8 cellular contexts compared by ENCODE assay signal in genomic region chr11:576791-577610, GRCh38. TPM values are rescaled to one million over a fixed set of nuclear protein-coding genes. Genes with fewer than 3 reads are reported as not detected.
A peak's percentile ranks its signal among the peaks of the same experiment; 100 is the strongest.
DNase-seq lines count a peak whose midpoint lies in the region; ATAC-seq and TF ChIP-seq lines count a peak whose summit lies in the region.

No MANE protein-coding gene starts in this region.

- H3K27ac ChIP-seq in SJSA1 (no peak overlapping the region), psoas muscle (peak overlapping the region; percentile 97)

- H3K4me1 ChIP-seq in SJSA1 (replicated peaks) (peaks cover 13% of the 10 kb centered on the region), psoas muscle (peaks cover 47% of the 10 kb centered on the region)

- H3K4me3 ChIP-seq in GM12865 (ENCODE audit: low read depth, low read length) (peak overlapping the region; percentile 92), SJSA1 (peak overlapping the region; percentile 78), fibroblast of pulmonary artery (replicated peaks; ENCODE audit: low read depth, low read length) (peak overlapping the region; percentile 91), psoas muscle (peak overlapping the region; percentile 98)

- 4 to 7% (median 5%) methylated on average over 23 to 46 of the region's 50 CpGs for WGBS in psoas muscle, 3 donors

- intact Hi-C loops in psoas muscle (cut with DNase I): loop anchor here (2.0 to 10.0 kb wide), 3 partner anchors 34 to 118 kb away; partner anchors contain the start of genes DEAF1 (in 1 of the 2), SCT (in 1 of the 2) and TMEM80 (in 1 of the 2)

- DNase-seq in GM12865 (ENCODE audit: low read depth) (no peak), SJSA1 (ENCODE audit: low read depth in 1 of 2, low spot score in 2 of 2) (no peak), fibroblast of pulmonary artery (ENCODE audit: low read depth) (peak; percentile 11), psoas muscle (no peak), nucleus accumbens (lab: John Stamatoyannopoulos, UW) (no peak)
- no peak for DNase-seq in activated CD4-positive, CD25-positive, alpha-beta regulatory T cell treated with anti-CD3 and anti-CD28 coated beads, Interleukin-2, amount 50 U/mL, for 72 hours

- no peak for TF ChIP-seq CTCF in GM12865 (IDR thresholded peaks at IDR 0.05; ENCODE audit: insufficient read depth, low read depth, low read length, missing control alignments)
- TF ChIP-seq CTCF in fibroblast of pulmonary artery (IDR thresholded peaks at IDR 0.05; ENCODE audit: low read length, missing control alignments): no peak
- TF ChIP-seq CTCF in psoas muscle (IDR thresholded peaks at IDR 0.05): no peak

- H3K9me3 ChIP-seq in SJSA1 (replicated peaks) (no peaks in the 10 kb centered on the region), psoas muscle (no peaks in the 10 kb centered on the region)

- H3K36me3 ChIP-seq in SJSA1 (no peaks in the 10 kb centered on the region), psoas muscle (ENCODE audit: insufficient read depth in 1 of 2, low read depth in 1 of 2) (peaks cover 0 to 9% of the 10 kb centered on the region in 2 donors)

- ATAC-seq in psoas muscle (no peak), GM19455 (IDR thresholded peaks at IDR 0.05; ENCODE audit: unreplicated experiment) (no peak), HG02870 (IDR thresholded peaks at IDR 0.05; ENCODE audit: unreplicated experiment) (no peak)

- H3K27me3 ChIP-seq in SJSA1 (replicated peaks): peaks cover 7% of the 10 kb centered on the region; the same call in 1 of the 2 replicates
- H3K27me3 ChIP-seq in psoas muscle (ENCODE audit: insufficient read depth in 3 of 3, low read length in 2 of 3): no peaks in the 10 kb centered on the region

RNA-seq across cellular contexts. Expression of gene PHRF1, which starts 0.7 kb away (rescaled TPM):
- 15.8 and 21.7 TPM in 2 replicates for total RNA-seq in SJSA1 (2014; rRNA removed; shearing (Covaris generic))
- 10 to 100 TPM; 19.8 to 31.2 (median 25.0) TPM for total RNA-seq in psoas muscle
- 10 to 100 TPM; 11.7 to 19.5 (median 13.5) TPM for polyA plus RNA-seq in psoas muscle

RNA-seq across cellular contexts. Expression of gene RASSF7, which starts 16.2 kb away (rescaled TPM):
- 13.8 and 16.4 TPM in 2 replicates for total RNA-seq in SJSA1 (2014; rRNA removed; shearing (Covaris generic))
- 1 to 10 TPM in 1 of 4 donors, under 1 TPM in 2, not detected in 1; 0.78 to 1.2 (median 0.84) TPM for total RNA-seq in psoas muscle
- 1 to 10 TPM in 1 of 3 donors, under 1 TPM in 2; 0.65 to 1.4 (median 1.00) TPM for polyA plus RNA-seq in psoas muscle

RNA-seq across cellular contexts. Expression of gene LMNTD2, which starts 16.5 kb away (rescaled TPM):
- 0.18 TPM in 1 of 2 replicates, not detected in the other for total RNA-seq in SJSA1 (2014; rRNA removed; shearing (Covaris generic))
- total RNA-seq in psoas muscle: under 1 TPM in 2 of 4 donors, not detected in 2; 0.25 to 0.27 TPM
- polyA plus RNA-seq in psoas muscle: under 1 TPM; 0.04 to 0.12 (median 0.09) TPM

RNA-seq across cellular contexts. Expression of gene IRF7, which starts 38.7 kb away (rescaled TPM):
- 4.3 and 5.9 TPM in 2 replicates for total RNA-seq in SJSA1 (2014; rRNA removed; shearing (Covaris generic))
- 10 to 100 TPM in 3 of 4 donors, 1 to 10 TPM in 1; 7.5 to 23.1 (median 15.2) TPM for total RNA-seq in psoas muscle
- 10 to 100 TPM in 2 of 3 donors, 1 to 10 TPM in 1; 9.4 to 13.2 (median 12.9) TPM for polyA plus RNA-seq in psoas muscle

RNA-seq across cellular contexts. Expression of gene LRRC56, which starts 39.7 kb away (rescaled TPM):
- total RNA-seq in SJSA1 (2014; rRNA removed; shearing (Covaris generic)): 0.05 TPM in 1 of 2 replicates, not detected in the other
- total RNA-seq in psoas muscle: under 1 TPM; 0.30 to 0.84 (median 0.55) TPM
- under 1 TPM in 2 of 3 donors, not detected in 1; 0.39 to 0.61 TPM for polyA plus RNA-seq in psoas muscle
